ENCODE assay signal across 8 cellular contexts in the genomic region with DNA sequence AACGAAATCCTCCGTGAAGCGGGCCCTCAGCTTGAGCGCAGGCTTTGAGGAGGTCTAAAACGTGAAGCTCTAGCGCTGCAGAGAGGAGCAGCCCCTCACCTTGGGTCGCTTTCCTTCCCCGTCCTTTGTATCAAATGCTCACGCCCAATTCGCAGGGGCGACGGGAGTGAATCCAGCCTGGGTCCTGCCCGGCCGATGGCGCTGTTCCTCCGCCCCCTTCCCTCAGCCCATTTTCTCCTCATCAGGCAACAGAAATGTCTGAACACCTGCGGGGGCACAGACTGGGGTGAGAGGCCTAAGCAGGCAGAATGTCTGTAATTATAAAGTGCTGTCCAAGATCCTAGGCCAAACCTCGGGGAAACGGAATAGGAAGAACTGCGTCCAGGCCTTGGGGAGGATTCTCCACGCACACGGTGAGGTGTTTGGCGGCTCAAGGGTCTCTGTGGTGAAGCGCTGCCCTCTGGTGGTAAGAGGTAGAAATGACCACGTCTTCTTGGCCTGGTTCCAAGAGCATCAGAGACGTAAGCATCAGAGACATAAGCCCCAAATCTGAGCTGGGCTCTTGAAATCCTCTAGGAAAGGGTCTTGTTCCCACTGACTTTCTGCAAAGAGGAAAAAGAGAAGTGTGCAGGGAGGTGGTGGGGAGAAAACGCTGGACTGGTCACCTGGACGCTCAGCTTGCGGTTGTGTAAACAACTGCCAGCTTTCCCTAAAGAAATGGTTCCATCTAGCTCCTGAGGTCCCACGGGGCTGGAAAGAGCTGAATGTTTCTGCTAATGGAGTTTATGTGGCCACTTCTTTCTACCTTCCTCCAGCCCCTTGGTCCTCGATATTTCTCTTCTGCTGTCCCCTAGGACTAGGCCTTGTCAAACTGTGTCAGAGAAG.
DNase-seq lines count a peak whose midpoint lies in the region; ATAC-seq and TF ChIP-seq lines count a peak whose summit lies in the region.

No MANE protein-coding gene starts in this region.

- peak; percentile 93 for TF ChIP-seq RAD21 in neural cell (conservative IDR thresholded peaks at IDR 0.05)

- intact Hi-C loops in OCI-LY7 (cut with micrococcal nuclease; ENCODE audit: unreplicated experiment): loop anchor here (1.0 to 10.0 kb wide), 4 partner anchors 109 to 576 kb away; partner anchors contain the start of gene KCNA3

- H3K4me3 ChIP-seq in HUES48 (ENCODE audit: low read depth, low read length) (peak overlapping the region; percentile 69), OCI-LY7 (ENCODE audit: low read depth, low read length, poor library complexity, severe bottlenecking) (no peak overlapping the region), fibroblast of pulmonary artery (replicated peaks; ENCODE audit: low read depth, low read length) (no peak overlapping the region), neural cell (ENCODE audit: low read length) (peak overlapping the region; percentile 18)

- no peak overlapping the region for H3K9ac ChIP-seq in HUES48 (ENCODE audit: low read depth, low read length)
- H3K9ac ChIP-seq in neural cell (ENCODE audit: low read length): no peak overlapping the region

- ATAC-seq in GM18498 (IDR thresholded peaks at IDR 0.05; ENCODE audit: unreplicated experiment): no peak

- H3K9me3 ChIP-seq in HUES48 (ENCODE audit: control insufficient read depth, insufficient read depth, low read length) (no peaks in the 10 kb centered on the region), OCI-LY7 (ENCODE audit: low read length) (no peaks in the 10 kb centered on the region), neural cell (ENCODE audit: low read length) (no peaks in the 10 kb centered on the region)

- H3K36me3 Mint-ChIP-seq in activated T-cell treated with anti-CD3 and anti-CD28 coated beads, Interleukin-2, amount 50 U/mL, for 24 hours (ENCODE audit: low read depth): no peaks in the 10 kb centered on the region
- H3K36me3 Mint-ChIP-seq in stimulated activated naive CD8-positive, alpha-beta T cell treated with anti-CD3 and anti-CD28 coated beads, Interleukin-15, Interleukin-2, amounts not matched to agents 100 ng/mL and 50 ng/mL, for 24 hours (ENCODE audit: low read depth): no peaks in the 10 kb centered on the region

- POLR2A ChIA-PET in OCI-LY7 (lab: Charles Lee): interaction anchor here (0.8 kb wide), 1 partner anchor 19 kb away, joined by 3 read pairs; no protein-coding TSS in a partner anchor

- peak; percentile 79 for DNase-seq in D341Med (ENCODE audit: low spot score)
- DNase-seq in OCI-LY7 (ENCODE audit: low spot score): peak; percentile 81
- peak; percentile 77 for DNase-seq in activated T-cell treated with anti-CD3 and anti-CD28 coated beads, Interleukin-2, amount 50 U/mL, for 24 hours
- DNase-seq in fibroblast of pulmonary artery (ENCODE audit: low read depth): peak; percentile 80

- peaks cover 29% of the 10 kb centered on the region for H3K4me1 Mint-ChIP-seq in activated T-cell treated with anti-CD3 and anti-CD28 coated beads, Interleukin-2, amount 50 U/mL, for 24 hours (ENCODE audit: low read depth)
- H3K4me1 Mint-ChIP-seq in stimulated activated naive CD8-positive, alpha-beta T cell treated with anti-CD3 and anti-CD28 coated beads, Interleukin-15, Interleukin-2, amounts not matched to agents 100 ng/mL and 50 ng/mL, for 24 hours (ENCODE audit: low read depth): peaks cover 20% of the 10 kb centered on the region

- H3K27ac ChIP-seq in HUES48 (ENCODE audit: low read depth, low read length) (no peak overlapping the region), OCI-LY7 (ENCODE audit: low read depth, low read length, poor library complexity, severe bottlenecking) (no peak overlapping the region), neural cell (ENCODE audit: low read length) (no peak overlapping the region)

- no TSS peak for BruUV-seq in OCI-LY7 (replicated peaks; lab: Mats Ljungman, UMichigan)

- no peaks in the 10 kb centered on the region for H3K36me3 ChIP-seq in HUES48 (ENCODE audit: control insufficient read depth, insufficient read depth, low read length)
- no peaks in the 10 kb centered on the region for H3K36me3 ChIP-seq in OCI-LY7 (ENCODE audit: insufficient read depth, low read length)
- H3K36me3 ChIP-seq in neural cell (ENCODE audit: insufficient read depth, low read length): no peaks in the 10 kb centered on the region

- CTCF ChIA-PET in OCI-LY7 (lab: Charles Lee; ENCODE audit: unreplicated experiment): interaction anchor here (0.6 to 1.5 kb wide), 10 partner anchors 15 to 261 kb away, joined by 3 to 11 read pairs (median 4); no protein-coding TSS in a partner anchor

- no peaks in the 10 kb centered on the region for H3K27me3 Mint-ChIP-seq in activated T-cell treated with anti-CD3 and anti-CD28 coated beads, Interleukin-2, amount 50 U/mL, for 24 hours
- H3K27me3 Mint-ChIP-seq in stimulated activated naive CD8-positive, alpha-beta T cell treated with anti-CD3 and anti-CD28 coated beads, Interleukin-15, Interleukin-2, amounts not matched to agents 100 ng/mL and 50 ng/mL, for 24 hours: peaks cover 4% of the 10 kb centered on the region

- peak overlapping the region; percentile 22; the same call in 1 of the 2 replicates for H3K4me2 ChIP-seq in OCI-LY7 (ENCODE audit: low read length)
- no peak overlapping the region for H3K4me2 ChIP-seq in neural cell (ENCODE audit: low read length)

- H3K9me2 ChIP-seq in OCI-LY7 (ENCODE audit: insufficient read depth, low read length): no peaks in the 10 kb centered on the region
- H3K9me2 ChIP-seq in neural cell (ENCODE audit: insufficient read depth, low read length): no peaks in the 10 kb centered on the region

- no peaks in the 10 kb centered on the region for H3K9me3 Mint-ChIP-seq in activated T-cell treated with anti-CD3 and anti-CD28 coated beads, Interleukin-2, amount 50 U/mL, for 24 hours
- H3K9me3 Mint-ChIP-seq in stimulated activated naive CD8-positive, alpha-beta T cell treated with anti-CD3 and anti-CD28 coated beads, Interleukin-15, Interleukin-2, amounts not matched to agents 100 ng/mL and 50 ng/mL, for 24 hours: no peaks in the 10 kb centered on the region

- no peaks in the 10 kb centered on the region for H3F3A ChIP-seq in neural cell (ENCODE audit: insufficient read depth, low read length, poor library complexity, severe bottlenecking)

- H2AFZ ChIP-seq in OCI-LY7 (ENCODE audit: low read length) (no peak overlapping the region), neural cell (ENCODE audit: low read depth, low read length) (no peak overlapping the region)

- no peak overlapping the region for H3K4me3 Mint-ChIP-seq in activated T-cell treated with anti-CD3 and anti-CD28 coated beads, Interleukin-2, amount 50 U/mL, for 24 hours
- H3K4me3 Mint-ChIP-seq in stimulated activated naive CD8-positive, alpha-beta T cell treated with anti-CD3 and anti-CD28 coated beads, Interleukin-15, Interleukin-2, amounts not matched to agents 100 ng/mL and 50 ng/mL, for 24 hours: peak overlapping the region; percentile 44

- TF ChIP-seq CTCF in OCI-LY7 (conservative IDR thresholded peaks at IDR 0.05; ENCODE audit: low read length) (peak; percentile 92), fibroblast of pulmonary artery (IDR thresholded peaks at IDR 0.05; ENCODE audit: low read length, missing control alignments) (peak; percentile 79), neural cell (IDR thresholded peaks at IDR 0.05; ENCODE audit: poor library complexity, severe bottlenecking) (peak; percentile 93)

- no peaks in the 10 kb centered on the region for H3K79me2 ChIP-seq in OCI-LY7 (ENCODE audit: insufficient read depth, low read depth, low read length)
- no peaks in the 10 kb centered on the region for H3K79me2 ChIP-seq in neural cell (replicated peaks; ENCODE audit: insufficient read depth, low read length)

- H3K27me3 ChIP-seq in HUES48 (ENCODE audit: control insufficient read depth, insufficient read depth, low read length) (peaks cover 24% of the 10 kb centered on the region), neural cell (ENCODE audit: insufficient read depth, low read depth, low read length) (peaks cover 4% of the 10 kb centered on the region)

- H3K4me1 ChIP-seq in HUES48 (ENCODE audit: control insufficient read depth, insufficient read depth, low read length) (no peaks in the 10 kb centered on the region), OCI-LY7 (ENCODE audit: insufficient read depth, low read length, poor library complexity, severe bottlenecking) (peaks cover 4% of the 10 kb centered on the region)

- H4K20me1 ChIP-seq in OCI-LY7 (ENCODE audit: insufficient read depth, low read length) (no peaks in the 10 kb centered on the region), neural cell (ENCODE audit: insufficient read depth) (no peaks in the 10 kb centered on the region)

- TF ChIP-seq EP300 in neural cell (conservative IDR thresholded peaks at IDR 0.05; ENCODE audit: poor library complexity, severe bottlenecking): peak; percentile 17

- peak overlapping the region; percentile 31 for H3K27ac Mint-ChIP-seq in activated T-cell treated with anti-CD3 and anti-CD28 coated beads, Interleukin-2, amount 50 U/mL, for 24 hours
- peak overlapping the region; percentile 18 for H3K27ac Mint-ChIP-seq in stimulated activated naive CD8-positive, alpha-beta T cell treated with anti-CD3 and anti-CD28 coated beads, Interleukin-15, Interleukin-2, amounts not matched to agents 100 ng/mL and 50 ng/mL, for 24 hours

TF ChIP-seq in neural cell, 6 proteins besides CTCF, POLR2A, EP300 and RAD21 (continues in another document):
- TF ChIP-seq TAF1 (IDR thresholded peaks at IDR 0.05; ENCODE audit: low read depth) (no peak), SMC3 (conservative IDR thresholded peaks at IDR 0.05; ENCODE audit: poor library complexity) (peak; percentile 93)

Comparison
In these comparisons a context has a peak if more than half of its experiments do, and no peak if none do; other contexts are left out.
1. H3K4me3 ChIP-seq: peak in HUES48 (single experiment) and neural cell (single experiment); none in OCI-LY7 (single experiment) and fibroblast of pulmonary artery (single experiment).
2. Peak in every context shown above with its lines, with median percentiles within 50 percentile points of each other: DNase-seq and CTCF ChIP-seq.